12 cellular contexts compared by ENCODE assay signal in genomic region chr22:39825661-39826102, GRCh38.
DNase-seq lines count a peak whose midpoint lies in the region; ATAC-seq lines count a peak whose summit lies in the region.
"Had no signal": no experiment of that assay in that cellular context is flagged by ENCODE, and none has a peak within 500 bp of the region (broad histone marks: within the 10 kb centered on the region; RNA-seq: fewer than 3 reads in every experiment).

No MANE protein-coding gene starts in this region.

- no peak for DNase-seq in activated naive CD8-positive, alpha-beta T cell treated with anti-CD3 and anti-CD28 coated beads, Interleukin-2, amount 50 U/mL, for 24 hours
- DNase-seq in activated naive CD8-positive, alpha-beta T cell treated with anti-CD3 and anti-CD28 coated beads for 36 hours: no peak
- no peak for DNase-seq in pons (ENCODE audit: low spot score)
- no peak for DNase-seq in hypothalamus (lab: John Stamatoyannopoulos, UW)
- DNase-seq in NCI-H446 treated with DMSO at 0.1 percent for 48 hours (lab: John Stamatoyannopoulos, UW): no peak
- no peak for DNase-seq in RKO (ENCODE audit: low spot score)
- DNase-seq: midbrain, NCI-H510A, psoas muscle had no signal

- H3K4me3 Mint-ChIP-seq in activated naive CD8-positive, alpha-beta T cell treated with anti-CD3 and anti-CD28 coated beads, Interleukin-2, amount 50 U/mL, for 24 hours: no peak overlapping the region
- H3K4me3 Mint-ChIP-seq in activated naive CD8-positive, alpha-beta T cell treated with anti-CD3 and anti-CD28 coated beads for 36 hours: no peak overlapping the region
- H3K4me3 Mint-ChIP-seq in IgD-negative memory B cell: peak overlapping the region; percentile 81 to 92 (median 84)

- no peaks in the 10 kb centered on the region for H3K27me3 Mint-ChIP-seq in activated naive CD8-positive, alpha-beta T cell treated with anti-CD3 and anti-CD28 coated beads, Interleukin-2, amount 50 U/mL, for 24 hours
- H3K27me3 Mint-ChIP-seq in activated naive CD8-positive, alpha-beta T cell treated with anti-CD3 and anti-CD28 coated beads for 36 hours: peaks cover 7% of the 10 kb centered on the region
- H3K27me3 Mint-ChIP-seq in IgD-negative memory B cell: no peaks in the 10 kb centered on the region

- no peaks in the 10 kb centered on the region for H3K36me3 Mint-ChIP-seq in activated naive CD8-positive, alpha-beta T cell treated with anti-CD3 and anti-CD28 coated beads, Interleukin-2, amount 50 U/mL, for 24 hours (ENCODE audit: low read depth)
- no peaks in the 10 kb centered on the region for H3K36me3 Mint-ChIP-seq in activated naive CD8-positive, alpha-beta T cell treated with anti-CD3 and anti-CD28 coated beads for 36 hours
- peaks cover 5% of the 10 kb centered on the region for H3K36me3 Mint-ChIP-seq in IgD-negative memory B cell

- H3K9me3 Mint-ChIP-seq in activated naive CD8-positive, alpha-beta T cell treated with anti-CD3 and anti-CD28 coated beads, Interleukin-2, amount 50 U/mL, for 24 hours: no peaks in the 10 kb centered on the region
- H3K9me3 Mint-ChIP-seq in activated naive CD8-positive, alpha-beta T cell treated with anti-CD3 and anti-CD28 coated beads for 36 hours: no peaks in the 10 kb centered on the region
- no peaks in the 10 kb centered on the region for H3K9me3 Mint-ChIP-seq in IgD-negative memory B cell
- H3K9me3 Mint-ChIP-seq: activated T-helper 2 cell treated with anti-CD3 and anti-CD28 coated beads, Interferon-gamma antibody, Interleukin-2, Interleukin-4, amounts not matched to agents 10 μg/mL and 5 μg/mL and 100 μg/mL, durations not matched to agents 14 hours and 24 hours and 36 hours had no signal

- H3K4me1 Mint-ChIP-seq in activated naive CD8-positive, alpha-beta T cell treated with anti-CD3 and anti-CD28 coated beads, Interleukin-2, amount 50 U/mL, for 24 hours: peaks cover 12% of the 10 kb centered on the region
- H3K4me1 Mint-ChIP-seq in activated naive CD8-positive, alpha-beta T cell treated with anti-CD3 and anti-CD28 coated beads for 36 hours: peaks cover 2% of the 10 kb centered on the region
- H3K4me1 Mint-ChIP-seq in IgD-negative memory B cell: peaks cover 25 to 28% (median 27%) of the 10 kb centered on the region in 3 donors

- ATAC-seq in activated naive CD8-positive, alpha-beta T cell treated with anti-CD3 and anti-CD28 coated beads, Interleukin-2, amount 50 U/mL, for 24 hours: peak; percentile 24
- ATAC-seq in HG02852 (IDR thresholded peaks at IDR 0.05; ENCODE audit: unreplicated experiment): peak; percentile 68
- ATAC-seq: psoas muscle had no signal

- no peak overlapping the region for H3K27ac Mint-ChIP-seq in activated naive CD8-positive, alpha-beta T cell treated with anti-CD3 and anti-CD28 coated beads, Interleukin-2, amount 50 U/mL, for 24 hours
- H3K27ac Mint-ChIP-seq in activated naive CD8-positive, alpha-beta T cell treated with anti-CD3 and anti-CD28 coated beads for 36 hours: no peak overlapping the region
- peak overlapping the region; percentile 80 to 89 (median 81) for H3K27ac Mint-ChIP-seq in IgD-negative memory B cell
- H3K27ac Mint-ChIP-seq: activated T-helper 2 cell treated with anti-CD3 and anti-CD28 coated beads, Interferon-gamma antibody, Interleukin-2, Interleukin-4, amounts not matched to agents 10 μg/mL and 5 μg/mL and 100 μg/mL, durations not matched to agents 14 hours and 24 hours and 36 hours had no signal

Comparison
In these comparisons a context has a peak if more than half of its experiments do, and no peak if none do; other contexts are left out.
1. H3K27ac Mint-ChIP-seq: peak in IgD-negative memory B cell (3 of 3); none in activated naive CD8-positive, alpha-beta T cell treated with anti-CD3 and anti-CD28 coated beads, Interleukin-2, amount 50 U/mL, for 24 hours (single experiment) and activated naive CD8-positive, alpha-beta T cell treated with anti-CD3 and anti-CD28 coated beads for 36 hours (single experiment).
2. H3K4me3 Mint-ChIP-seq: peak in IgD-negative memory B cell (4 of 4); none in activated naive CD8-positive, alpha-beta T cell treated with anti-CD3 and anti-CD28 coated beads, Interleukin-2, amount 50 U/mL, for 24 hours (single experiment) and activated naive CD8-positive, alpha-beta T cell treated with anti-CD3 and anti-CD28 coated beads for 36 hours (single experiment).